In genomic region chr2:199405241-199405640, GRCh38 we compare ENCODE assay signal across 11 cellular contexts. TPM values are rescaled to one million over a fixed set of nuclear protein-coding genes. Genes with fewer than 3 reads are reported as not detected.
A peak's percentile ranks its signal among the peaks of the same experiment; 100 is the strongest.
DNase-seq lines count a peak whose midpoint lies in the region; ATAC-seq and TF ChIP-seq lines count a peak whose summit lies in the region.
"Had no signal": no experiment of that assay in that cellular context is flagged by ENCODE, and none has a peak within 500 bp of the region (broad histone marks: within the 10 kb centered on the region; RNA-seq: fewer than 3 reads in every experiment).

No MANE protein-coding gene starts in this region.

- H3K9me3 ChIP-seq in CD4-positive, alpha-beta T cell (ENCODE audit: control insufficient read depth, low read length) = no peaks in the 10 kb centered on the region

- CTCF ChIA-PET in CD4-positive, alpha-beta T cell (lab: Charles Lee) = no interaction called here

- H3K27me3 Mint-ChIP-seq in effector memory CD8-positive, alpha-beta T cell = peaks cover 0 to 6% of the 10 kb centered on the region in 2 donors
- peaks cover 25% of the 10 kb centered on the region for H3K27me3 Mint-ChIP-seq in CD4-positive, alpha-beta T cell

- no peaks in the 10 kb centered on the region for H3K27me3 ChIP-seq in CD4-positive, alpha-beta T cell (ENCODE audit: control insufficient read depth, insufficient read depth, low read length)
- H3K27me3 ChIP-seq: SJCRH30 had no signal

- H3K4me3 Mint-ChIP-seq in effector memory CD8-positive, alpha-beta T cell = no peak overlapping the region
- H3K4me3 Mint-ChIP-seq in CD4-positive, alpha-beta T cell = no peak overlapping the region
- H3K4me3 Mint-ChIP-seq: naive B cell had no signal

- intact Hi-C loops in CD4-positive, alpha-beta T cell (cut with DNase I, micrococcal nuclease) = no loop called here

- H3K4me1 Mint-ChIP-seq in effector memory CD8-positive, alpha-beta T cell (ENCODE audit: low read depth in 2 of 2) = no peaks in the 10 kb centered on the region
- H3K4me1 Mint-ChIP-seq in CD4-positive, alpha-beta T cell (ENCODE audit: low read depth) = no peaks in the 10 kb centered on the region
- H3K4me1 Mint-ChIP-seq: naive B cell had no signal

- ATAC-seq in effector memory CD8-positive, alpha-beta T cell (replicated peaks) = no peak
- no peak for ATAC-seq in CD4-positive, alpha-beta T cell (ENCODE audit: poor library complexity)

- H3K27ac ChIP-seq in CD4-positive, alpha-beta T cell (ENCODE audit: low read depth, low read length) = no peak overlapping the region
- H3K27ac ChIP-seq: SJCRH30 had no signal

- POLR2A ChIA-PET in CD4-positive, alpha-beta T cell (lab: Charles Lee) = no interaction called here

- no peaks in the 10 kb centered on the region for H3K36me3 Mint-ChIP-seq in effector memory CD8-positive, alpha-beta T cell (ENCODE audit: insufficient read depth)
- H3K36me3 Mint-ChIP-seq in CD4-positive, alpha-beta T cell (ENCODE audit: low read depth) = no peaks in the 10 kb centered on the region
- H3K36me3 Mint-ChIP-seq: naive B cell had no signal

- H3K9me3 Mint-ChIP-seq in effector memory CD8-positive, alpha-beta T cell = no peaks in the 10 kb centered on the region
- no peaks in the 10 kb centered on the region for H3K9me3 Mint-ChIP-seq in CD4-positive, alpha-beta T cell

- TF ChIP-seq CTCF in AG10803 (conservative IDR thresholded peaks at IDR 0.05; ENCODE audit: low read length) (peak; percentile 31), HFF-Myc (IDR thresholded peaks at IDR 0.05; ENCODE audit: low read depth, low read length, missing control alignments) (peak; percentile 38), WI38 (IDR thresholded peaks at IDR 0.05; ENCODE audit: low read depth, low read length) (0 out of 2 replicates have a peak, but pooled peaks have one; percentile 7)
- TF ChIP-seq CTCF in CD4-positive, alpha-beta T cell (IDR thresholded peaks at IDR 0.05) = no peak

- H3K27ac Mint-ChIP-seq in effector memory CD8-positive, alpha-beta T cell = no peak overlapping the region
- H3K27ac Mint-ChIP-seq in CD4-positive, alpha-beta T cell = no peak overlapping the region
- H3K27ac Mint-ChIP-seq: naive B cell had no signal

- no peak overlapping the region for H3K4me3 ChIP-seq in AG10803 (ENCODE audit: low read length)
- H3K4me3 ChIP-seq in HFF-Myc (replicated peaks; ENCODE audit: low read depth, low read length) = no peak overlapping the region
- no peak overlapping the region for H3K4me3 ChIP-seq in WI38 (ENCODE audit: low read depth, low read length)
- H3K4me3 ChIP-seq: SJCRH30 had no signal

- peak; percentile 8 for DNase-seq in AG10803 (ENCODE audit: low read depth)
- no peak for DNase-seq in HFF-Myc (ENCODE audit: extremely low read depth, low read depth)
- DNase-seq in iPS-NIHi7 (ENCODE audit: extremely low spot score) = peak; percentile 48
- no peak for DNase-seq in effector memory CD8-positive, alpha-beta T cell
- DNase-seq in NCI-H2171 (lab: John Stamatoyannopoulos, UW) = no peak
- DNase-seq in NCI-H1436 treated with DMSO at 0.1 percent for 48 hours (lab: John Stamatoyannopoulos, UW) = no peak
- DNase-seq in CD4-positive, alpha-beta T cell = no peak
- DNase-seq: DMS153, naive B cell had no signal

RNA-seq across cellular contexts. Expression of gene SATB2, which starts 52.5 kb away (rescaled TPM):
- total RNA-seq in CD4-positive, alpha-beta T cell = not detected

Comparison
In these comparisons a context has a peak if more than half of its experiments do, and no peak if none do; other contexts are left out.
1. DNase-seq: peak in AG10803 (single experiment) and iPS-NIHi7 (single experiment); none in HFF-Myc (single experiment), effector memory CD8-positive, alpha-beta T cell (0 of 3), NCI-H2171 (single experiment), NCI-H1436 treated with DMSO at 0.1 percent for 48 hours (single experiment) and CD4-positive, alpha-beta T cell (0 of 10).